ENCODE assay signal across 1 cellular context in genomic region chr17:996554-997344, GRCh38.
A peak's percentile ranks its signal among the peaks of the same experiment; 100 is the strongest.
TF ChIP-seq lines count a peak whose summit lies in the region.

Gene TIMM22 (plus strand): TSS chr17:997129. CDS start chr17:997143, 14 bp downstream.

TF ChIP-seq in GM12878, 131 proteins besides CTCF, POLR2A, EP300 and RAD21 (continued from another document and continues in another):
- TF ChIP-seq ZNF687 (IDR thresholded peaks at IDR 0.05) (peak; percentile 53; the same call in 1 of the 2 replicates), MTA2 (IDR thresholded peaks at IDR 0.05; ENCODE audit: low read depth) (no peak), ZBTB40 (IDR thresholded peaks at IDR 0.05; ENCODE audit: borderline replicate concordance) (peak; percentile 91), CREB1 (IDR thresholded peaks at IDR 0.05; ENCODE audit: low read depth) (peak; percentile 96), USF1 (IDR thresholded peaks at IDR 0.05; ENCODE audit: borderline replicate concordance, extremely low read length, insufficient read depth, low read depth, low read length) (peak; percentile 94), SMARCA5 (IDR thresholded peaks at IDR 0.05) (peak; percentile 15), ZNF384 (IDR thresholded peaks at IDR 0.05; ENCODE audit: borderline replicate concordance, low read depth, low read length) (no peak), TCF12 (IDR thresholded peaks at IDR 0.05; ENCODE audit: low read depth, low read length) (peak; percentile 39; the same call in 1 of the 2 replicates), JUNB (IDR thresholded peaks at IDR 0.05) (no peak), CREM (IDR thresholded peaks at IDR 0.05; ENCODE audit: low read depth) (peak; percentile 98), KAT2A (conservative IDR thresholded peaks at IDR 0.05; ENCODE audit: control insufficient read depth, low read depth, low read length) (no peak), STAT1 (conservative IDR thresholded peaks at IDR 0.05) (peak; percentile 83; the same call in 1 of the 2 replicates), ZSCAN29 (IDR thresholded peaks at IDR 0.05) (no peak), MEF2A (IDR thresholded peaks at IDR 0.05; ENCODE audit: insufficient read depth, low read depth, low read length) (0 out of 2 replicates have a peak, but pooled peaks have one; percentile 36), SIN3A (IDR thresholded peaks at IDR 0.05; ENCODE audit: low read depth, low read length) (0 out of 2 replicates have a peak, but pooled peaks have one; percentile 71), TCF3 (IDR thresholded peaks at IDR 0.05; ENCODE audit: borderline replicate concordance, insufficient read depth, low read depth, low read length) (0 out of 2 replicates have a peak, but pooled peaks have one; percentile 60), ATF7 (IDR thresholded peaks at IDR 0.05; ENCODE audit: low read depth) (0 out of 2 replicates have a peak, but pooled peaks have one; percentile 47), SUZ12 (IDR thresholded peaks at IDR 0.05; ENCODE audit: unreplicated experiment) (no peak), YY1 (IDR thresholded peaks at IDR 0.05; ENCODE audit: low read depth, low read length) (peak; percentile 99), TBL1XR1 (IDR thresholded peaks at IDR 0.05; ENCODE audit: low read depth, low read length) (no peak), IRF5 (IDR thresholded peaks at IDR 0.05; ENCODE audit: borderline replicate concordance) (no peak), RAD51 (IDR thresholded peaks at IDR 0.05) (peak; percentile 82), E4F1 (IDR thresholded peaks at IDR 0.05; ENCODE audit: borderline replicate concordance, partially characterized antibody) (peak; percentile 79), HSF1 (IDR thresholded peaks at IDR 0.05; ENCODE audit: low read depth, low read length) (peak; percentile 74; the same call in 1 of the 2 replicates), BCLAF1 (IDR thresholded peaks at IDR 0.05) (no peak), BCL11A (IDR thresholded peaks at IDR 0.05; ENCODE audit: low read depth, low read length) (no peak), PML (IDR thresholded peaks at IDR 0.05; ENCODE audit: low read length) (peak; percentile 83; the same call in 1 of the 2 replicates), ZNF217 (IDR thresholded peaks at IDR 0.05) (no peak; the same call in 1 of the 2 replicates), ETV6 (conservative IDR thresholded peaks at IDR 0.05 in 1 of 2, IDR thresholded peaks at IDR 0.05 in 1 of 2; ENCODE audit: borderline replicate concordance in 1 of 2, low read depth in 1 of 2) (peak in 1 of 2 experiments; percentile 41; a peak in 1 of 4 replicates), IRF4 (IDR thresholded peaks at IDR 0.05; ENCODE audit: low read depth, low read length) (peak; percentile 57; the same call in 1 of the 2 replicates), BMI1 (IDR thresholded peaks at IDR 0.05; ENCODE audit: borderline replicate concordance) (no peak; the same call in 1 of the 2 replicates), CBFB (IDR thresholded peaks at IDR 0.05; ENCODE audit: low read depth) (peak; percentile 67; the same call in 1 of the 2 replicates), NR2C1 (IDR thresholded peaks at IDR 0.05) (peak; percentile 75), PAX8 (IDR thresholded peaks at IDR 0.05) (no peak), JUND (IDR thresholded peaks at IDR 0.05; ENCODE audit: low read depth, low read length) (no peak), ZNF274 (IDR thresholded peaks at IDR 0.05; ENCODE audit: insufficient read depth, insufficient read length) (no peak), HDAC6 (IDR thresholded peaks at IDR 0.05; ENCODE audit: unreplicated experiment) (peak; percentile 51), NRF1 (conservative IDR thresholded peaks at IDR 0.05; ENCODE audit: low read depth, low read length) (no peak), GATAD2B (conservative IDR thresholded peaks at IDR 0.05; ENCODE audit: low read depth) (peak; percentile 58), ZNF207 (IDR thresholded peaks at IDR 0.05; ENCODE audit: borderline replicate concordance) (peak; percentile 97; the same call in 1 of the 2 replicates), MTA3 (IDR thresholded peaks at IDR 0.05; ENCODE audit: borderline replicate concordance, low read length) (no peak), EZH2 (IDR thresholded peaks at IDR 0.05; ENCODE audit: borderline replicate concordance, control insufficient read depth, low read depth, low read length) (no peak)
